In the genomic region with DNA sequence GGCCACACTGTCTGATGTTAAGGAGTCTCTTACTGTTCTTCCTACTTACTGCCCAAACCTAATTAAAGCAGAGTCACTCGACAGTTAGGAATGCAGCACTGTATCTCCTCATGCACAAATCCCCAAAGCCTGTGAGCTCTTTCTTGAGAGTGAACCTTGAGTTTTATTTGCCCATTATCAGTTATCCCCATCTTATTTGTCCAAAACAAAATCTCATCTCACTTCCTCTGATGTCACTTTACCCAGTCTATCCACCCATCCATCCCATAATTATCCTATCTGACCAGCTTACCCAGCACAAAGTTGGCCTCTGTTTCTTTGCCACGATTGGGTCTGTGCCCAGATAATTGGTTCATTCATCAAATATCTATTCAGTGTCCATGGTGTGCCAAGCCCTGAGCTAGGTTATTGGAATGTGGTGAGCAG, we compare ENCODE assay signal across 15 cellular contexts.
A peak's percentile ranks its signal among the peaks of the same experiment; 100 is the strongest.
DNase-seq lines count a peak whose midpoint lies in the region; ATAC-seq, FAIRE-seq and TF ChIP-seq lines count a peak whose summit lies in the region.
"Had no signal": no experiment of that assay in that cellular context is flagged by ENCODE, and none has a peak within 500 bp of the region (broad histone marks: within the 10 kb centered on the region; RNA-seq: fewer than 3 reads in every experiment).

No MANE protein-coding gene starts in this region.

- peak; percentile 86 for FAIRE-seq in keratinocyte (lab: Jason Lieb, UNC)

- H3K27ac ChIP-seq in keratinocyte (ENCODE audit: control insufficient read depth, insufficient read depth, low read length): no peak overlapping the region
- no peak overlapping the region for H3K27ac ChIP-seq in thoracic aorta
- H3K27ac ChIP-seq in effector memory CD4-positive, alpha-beta T cell (ENCODE audit: insufficient read depth, low read length, poor library complexity, severe bottlenecking): no peak overlapping the region
- H3K27ac ChIP-seq: skin epidermis had no signal

- TF ChIP-seq CTCF in keratinocyte (optimal IDR thresholded peaks at IDR 0.05 in 1 of 3, IDR thresholded peaks at IDR 0.05 in 1 of 3, conservative IDR thresholded peaks at IDR 0.05 in 1 of 3; ENCODE audit: extremely low read depth in 1 of 3, insufficient read depth in 2 of 3, low read length in 3 of 3): no peak
- TF ChIP-seq CTCF in thoracic aorta (IDR thresholded peaks at IDR 0.05): no peak

- ATAC-seq in thoracic aorta (ENCODE audit: insufficient number of reproducible peaks, low FRiP score, low read depth) (no peak), GM18505 (IDR thresholded peaks at IDR 0.05; ENCODE audit: unreplicated experiment) (no peak), HG02588 (IDR thresholded peaks at IDR 0.05; ENCODE audit: unreplicated experiment) (no peak)
- ATAC-seq: activated T-cell treated with anti-CD3 and anti-CD28 coated beads, Interleukin-2, amount 50 U/mL, for 4 hours; natural killer cell had no signal

- H3K36me3 ChIP-seq in keratinocyte (ENCODE audit: control insufficient read depth in 2 of 2, extremely low read depth in 1 of 2, insufficient read depth in 2 of 2, low read length in 2 of 2) (no peaks in the 10 kb centered on the region), thoracic aorta (no peaks in the 10 kb centered on the region)
- no peaks in the 10 kb centered on the region for H3K36me3 ChIP-seq in effector memory CD4-positive, alpha-beta T cell (ENCODE audit: control insufficient read depth, insufficient read depth, low read length)

- dilution Hi-C loops in keratinocyte (cut with MboI; ENCODE audit: extremely low pct_ligation_motif_present, low sequenced_read_pairs): no loop called here

- peak; percentile 50 for DNase-seq in HS-5 (ENCODE audit: low read depth)
- peak; percentile 54 for DNase-seq in astrocyte of the hippocampus (ENCODE audit: low read depth, low spot score)
- DNase-seq in keratinocyte (ENCODE audit: low read depth, low spot score): no peak
- DNase-seq in thoracic aorta (ENCODE audit: low spot score): no peak
- DNase-seq in activated naive CD4-positive, alpha-beta T cell treated with anti-CD3 and anti-CD28 coated beads, Interleukin-2, amount 50 U/mL, for 16 hours: no peak
- DNase-seq in effector memory CD4-positive, alpha-beta T cell: no peak
- DNase-seq: activated CD4-positive, alpha-beta T cell treated with anti-CD3 and anti-CD28 coated beads for 48 hours; activated T-cell treated with anti-CD3 and anti-CD28 coated beads, Interleukin-2, amount 50 U/mL, for 4 hours; COR-L47; natural killer cell; NCI-H1092 treated with DMSO at 0.1 percent for 48 hours; NCI-H345 had no signal

- H3K9me3 ChIP-seq in keratinocyte (ENCODE audit: control insufficient read depth, low read depth, low read length): no peaks in the 10 kb centered on the region
- H3K9me3 ChIP-seq in thoracic aorta: no peaks in the 10 kb centered on the region
- H3K9me3 ChIP-seq in effector memory CD4-positive, alpha-beta T cell (ENCODE audit: control insufficient read depth, low read length): no peaks in the 10 kb centered on the region

- H4K20me1 ChIP-seq in keratinocyte (ENCODE audit: control insufficient read depth, extremely low read depth, insufficient read depth, low read length): no peaks in the 10 kb centered on the region

- H3K79me2 ChIP-seq in keratinocyte (ENCODE audit: control insufficient read depth, insufficient read depth, low read length): no peaks in the 10 kb centered on the region

- H3K4me3 ChIP-seq in keratinocyte (ENCODE audit: control insufficient read depth in 2 of 3, extremely low read depth in 1 of 3, insufficient read depth in 2 of 3, low read depth in 1 of 3, low read length in 3 of 3) (no peak overlapping the region), thoracic aorta (peak overlapping the region; percentile 60)
- H3K4me3 ChIP-seq in effector memory CD4-positive, alpha-beta T cell (ENCODE audit: insufficient read depth, low read depth, low read length, poor library complexity, severe bottlenecking): no peak overlapping the region
- H3K4me3 ChIP-seq: skin epidermis had no signal

- H2AFZ ChIP-seq in keratinocyte (ENCODE audit: control insufficient read depth, low read length): peak overlapping the region; percentile 17

- H3K4me1 ChIP-seq in keratinocyte (ENCODE audit: control insufficient read depth, extremely low read depth, insufficient read depth, low read length) (peaks cover 6% of the 10 kb centered on the region), thoracic aorta (ENCODE audit: control insufficient read depth in 1 of 2, low read depth in 2 of 2) (peaks cover 15 to 25% of the 10 kb centered on the region in 2 donors)
- no peaks in the 10 kb centered on the region for H3K4me1 ChIP-seq in effector memory CD4-positive, alpha-beta T cell (ENCODE audit: control insufficient read depth, insufficient read depth, low read length, poor library complexity, severe bottlenecking)

- peak overlapping the region; percentile 13 for H3K4me2 ChIP-seq in keratinocyte (ENCODE audit: control insufficient read depth, extremely low read depth, insufficient read depth, low read depth, low read length)

- H3K9ac ChIP-seq in keratinocyte (ENCODE audit: control insufficient read depth, extremely low read depth, insufficient read depth, low read length): no peak overlapping the region

- TF ChIP-seq POLR2A in GM18505 (IDR thresholded peaks at IDR 0.05; ENCODE audit: borderline replicate concordance, extremely low read depth, insufficient read depth, insufficient read length): no peak

- H3K9me1 ChIP-seq in keratinocyte (ENCODE audit: control insufficient read depth, extremely low read depth, insufficient read depth, low read length): no peaks in the 10 kb centered on the region

- H3K27me3 ChIP-seq in keratinocyte (ENCODE audit: control insufficient read depth, extremely low read depth, insufficient read depth, low read length) (no peaks in the 10 kb centered on the region), thoracic aorta (replicated peaks; ENCODE audit: insufficient read depth) (no peaks in the 10 kb centered on the region)
- H3K27me3 ChIP-seq in effector memory CD4-positive, alpha-beta T cell (replicated peaks; ENCODE audit: control insufficient read depth, insufficient read depth, low read length, poor library complexity, severe bottlenecking): no peaks in the 10 kb centered on the region

Comparison
In these comparisons a context has a peak if more than half of its experiments do, and no peak if none do; other contexts are left out.
1. DNase-seq: peak in HS-5 (single experiment) and astrocyte of the hippocampus (single experiment); none in keratinocyte (single experiment), thoracic aorta (single experiment), activated naive CD4-positive, alpha-beta T cell treated with anti-CD3 and anti-CD28 coated beads, Interleukin-2, amount 50 U/mL, for 16 hours (single experiment) and effector memory CD4-positive, alpha-beta T cell (0 of 3).